ENCODE assay signal across 8 cellular contexts in genomic region chr17:39928868-39929651, GRCh38. TPM values are rescaled to one million over a fixed set of nuclear protein-coding genes. Genes with fewer than 3 reads are reported as not detected.
A peak's percentile ranks its signal among the peaks of the same experiment; 100 is the strongest.
DNase-seq lines count a peak whose midpoint lies in the region; ATAC-seq and TF ChIP-seq lines count a peak whose summit lies in the region.

No MANE protein-coding gene starts in this region.

- H3K27ac Mint-ChIP-seq in activated CD8-positive, alpha-beta memory T cell treated with anti-CD3 and anti-CD28 coated beads, Interleukin-2, amount 10 ng/mL, durations not matched to agents 7 days and 5 days: no peak overlapping the region
- H3K27ac Mint-ChIP-seq in glutamatergic neuron (ENCODE audit: unreplicated experiment): no peak overlapping the region

- H3K27me3 Mint-ChIP-seq in activated CD8-positive, alpha-beta memory T cell treated with anti-CD3 and anti-CD28 coated beads, Interleukin-2, amount 10 ng/mL, durations not matched to agents 7 days and 5 days: no peaks in the 10 kb centered on the region
- peaks cover 6% of the 10 kb centered on the region for H3K27me3 Mint-ChIP-seq in glutamatergic neuron (ENCODE audit: unreplicated experiment)

- no peaks in the 10 kb centered on the region for H3K27me3 ChIP-seq in foreskin keratinocyte

- no peaks in the 10 kb centered on the region for H3K9me3 Mint-ChIP-seq in activated CD8-positive, alpha-beta memory T cell treated with anti-CD3 and anti-CD28 coated beads, Interleukin-2, amount 10 ng/mL, durations not matched to agents 7 days and 5 days (ENCODE audit: low read depth)
- H3K9me3 Mint-ChIP-seq in glutamatergic neuron (ENCODE audit: unreplicated experiment): peaks cover 3% of the 10 kb centered on the region

- peak overlapping the region; percentile 38 for H3K4me3 Mint-ChIP-seq in activated CD8-positive, alpha-beta memory T cell treated with anti-CD3 and anti-CD28 coated beads, Interleukin-2, amount 10 ng/mL, durations not matched to agents 7 days and 5 days
- no peak overlapping the region for H3K4me3 Mint-ChIP-seq in glutamatergic neuron (ENCODE audit: unreplicated experiment)

- peak overlapping the region; percentile 51 for H3K27ac ChIP-seq in foreskin keratinocyte

- H3K4me1 Mint-ChIP-seq in activated CD8-positive, alpha-beta memory T cell treated with anti-CD3 and anti-CD28 coated beads, Interleukin-2, amount 10 ng/mL, durations not matched to agents 7 days and 5 days: peaks cover 43% of the 10 kb centered on the region
- peaks cover 29% of the 10 kb centered on the region for H3K4me1 Mint-ChIP-seq in glutamatergic neuron (ENCODE audit: low read depth, unreplicated experiment)

- H3K36me3 Mint-ChIP-seq in activated CD8-positive, alpha-beta memory T cell treated with anti-CD3 and anti-CD28 coated beads, Interleukin-2, amount 10 ng/mL, durations not matched to agents 7 days and 5 days: peaks cover 14% of the 10 kb centered on the region
- no peaks in the 10 kb centered on the region for H3K36me3 Mint-ChIP-seq in glutamatergic neuron (ENCODE audit: unreplicated experiment)

- TF ChIP-seq CTCF in foreskin keratinocyte (conservative IDR thresholded peaks at IDR 0.05): no peak
- no peak for TF ChIP-seq CTCF in glutamatergic neuron (IDR thresholded peaks at IDR 0.05; ENCODE audit: partially characterized antibody, unreplicated experiment)

- ATAC-seq in activated CD8-positive, alpha-beta memory T cell treated with anti-CD3 and anti-CD28 coated beads, Interleukin-2, amount 10 ng/mL, durations not matched to agents 7 days and 5 days: no peak
- ATAC-seq in foreskin keratinocyte (peak; percentile 65), HG03095 (IDR thresholded peaks at IDR 0.05; ENCODE audit: unreplicated experiment) (no peak)
- ATAC-seq in stimulated activated naive CD8-positive, alpha-beta T cell treated with anti-CD3 and anti-CD28 coated beads, Interleukin-15, Interleukin-2, amounts not matched to agents 100 U/mL and 50 U/mL, for 24 hours: peak; percentile 20

- no peak for DNase-seq in activated CD8-positive, alpha-beta memory T cell treated with anti-CD3 and anti-CD28 coated beads, Interleukin-2, amount 10 ng/mL, durations not matched to agents 7 days and 5 days
- DNase-seq in activated CD8-positive, alpha-beta memory T cell treated with anti-CD3 and anti-CD28 coated beads for 24 hours: no peak
- DNase-seq in SKM-1 treated with dmso at 0.1 percent for 144 hours (lab: John Stamatoyannopoulos, UW; ENCODE audit: unreplicated experiment): peak; percentile 23
- peak; percentile 88 to 93 for DNase-seq in foreskin keratinocyte
- DNase-seq in stimulated activated naive CD8-positive, alpha-beta T cell treated with anti-CD3 and anti-CD28 coated beads, Interleukin-15, Interleukin-2, amounts not matched to agents 100 U/mL and 50 U/mL, for 24 hours: no peak
- no peak for DNase-seq in glutamatergic neuron
- DNase-seq in SHP77 treated with DMSO at 0.1 percent for 48 hours (lab: John Stamatoyannopoulos, UW): no peak

- CTCF ChIA-PET in activated CD8-positive, alpha-beta memory T cell treated with anti-CD3 and anti-CD28 coated beads, Interleukin-2, amount 10 ng/mL, durations not matched to agents 7 days and 5 days (lab: Charles Lee): interaction anchor here (0.8 to 1.5 kb wide), 4 partner anchors 9 to 307 kb away, joined by 3 read pairs; no protein-coding TSS in a partner anchor

- peaks cover 14% of the 10 kb centered on the region for H3K4me1 ChIP-seq in foreskin keratinocyte

RNA-seq across cellular contexts. Expression of gene LRRC3C, which starts 1.5 kb away (rescaled TPM):
- not detected for total RNA-seq in activated CD8-positive, alpha-beta memory T cell treated with anti-CD3 and anti-CD28 coated beads, Interleukin-2, amount 10 ng/mL, durations not matched to agents 7 days and 5 days
- not detected in 2 replicates for total RNA-seq in foreskin keratinocyte
- polyA plus RNA-seq in foreskin keratinocyte: not detected in 2 replicates
- total RNA-seq in glutamatergic neuron (ENCODE audit: unreplicated experiment): not detected

RNA-seq across cellular contexts. Expression of gene ORMDL3, which starts 1.7 kb away (rescaled TPM):
- total RNA-seq in activated CD8-positive, alpha-beta memory T cell treated with anti-CD3 and anti-CD28 coated beads, Interleukin-2, amount 10 ng/mL, durations not matched to agents 7 days and 5 days: 100 to 1,000 TPM; 111 to 131 TPM
- total RNA-seq in foreskin keratinocyte (40.1 and 40.7 TPM in 2 replicates), glutamatergic neuron (ENCODE audit: unreplicated experiment) (70.9 TPM)
- polyA plus RNA-seq in foreskin keratinocyte: 31.2 and 31.3 TPM in 2 replicates

RNA-seq across cellular contexts. Expression of gene GSDMB, which starts 10.6 kb away (rescaled TPM):
- 10 to 100 TPM; 37.8 to 51.0 TPM for total RNA-seq in activated CD8-positive, alpha-beta memory T cell treated with anti-CD3 and anti-CD28 coated beads, Interleukin-2, amount 10 ng/mL, durations not matched to agents 7 days and 5 days
- 3.4 and 3.9 TPM in 2 replicates for total RNA-seq in foreskin keratinocyte
- polyA plus RNA-seq in foreskin keratinocyte: 3.2 and 3.6 TPM in 2 replicates
- total RNA-seq in glutamatergic neuron (ENCODE audit: unreplicated experiment): 28.5 TPM

RNA-seq across cellular contexts. Expression of gene GSDMA, which starts 33.7 kb away (rescaled TPM):
- total RNA-seq in activated CD8-positive, alpha-beta memory T cell treated with anti-CD3 and anti-CD28 coated beads, Interleukin-2, amount 10 ng/mL, durations not matched to agents 7 days and 5 days: not detected
- total RNA-seq in foreskin keratinocyte: 3.6 and 4.3 TPM in 2 replicates
- 2.5 and 2.8 TPM in 2 replicates for polyA plus RNA-seq in foreskin keratinocyte
- not detected for total RNA-seq in glutamatergic neuron (ENCODE audit: unreplicated experiment)

RNA-seq across cellular contexts. Expression of gene PSMD3, which starts 51.5 kb away (rescaled TPM):
- 100 to 1,000 TPM; 106 to 138 TPM for total RNA-seq in activated CD8-positive, alpha-beta memory T cell treated with anti-CD3 and anti-CD28 coated beads, Interleukin-2, amount 10 ng/mL, durations not matched to agents 7 days and 5 days
- total RNA-seq in foreskin keratinocyte (160 and 182 TPM in 2 replicates), glutamatergic neuron (ENCODE audit: unreplicated experiment) (113 TPM)
- polyA plus RNA-seq in foreskin keratinocyte: 172 and 186 TPM in 2 replicates

Comparison
In these comparisons a context has a peak if more than half of its experiments do, and no peak if none do; other contexts are left out.
1. ATAC-seq: peak in foreskin keratinocyte (single experiment) and stimulated activated naive CD8-positive, alpha-beta T cell treated with anti-CD3 and anti-CD28 coated beads, Interleukin-15, Interleukin-2, amounts not matched to agents 100 U/mL and 50 U/mL, for 24 hours (single experiment); none in activated CD8-positive, alpha-beta memory T cell treated with anti-CD3 and anti-CD28 coated beads, Interleukin-2, amount 10 ng/mL, durations not matched to agents 7 days and 5 days (single experiment) and HG03095 (single experiment).
2. DNase-seq: peak in SKM-1 treated with dmso at 0.1 percent for 144 hours (single experiment) and foreskin keratinocyte (2 of 2); none in activated CD8-positive, alpha-beta memory T cell treated with anti-CD3 and anti-CD28 coated beads, Interleukin-2, amount 10 ng/mL, durations not matched to agents 7 days and 5 days (single experiment), activated CD8-positive, alpha-beta memory T cell treated with anti-CD3 and anti-CD28 coated beads for 24 hours (single experiment), stimulated activated naive CD8-positive, alpha-beta T cell treated with anti-CD3 and anti-CD28 coated beads, Interleukin-15, Interleukin-2, amounts not matched to agents 100 U/mL and 50 U/mL, for 24 hours (single experiment), glutamatergic neuron (single experiment) and SHP77 treated with DMSO at 0.1 percent for 48 hours (single experiment).